9 cellular contexts compared by ENCODE assay signal in the genomic region with DNA sequence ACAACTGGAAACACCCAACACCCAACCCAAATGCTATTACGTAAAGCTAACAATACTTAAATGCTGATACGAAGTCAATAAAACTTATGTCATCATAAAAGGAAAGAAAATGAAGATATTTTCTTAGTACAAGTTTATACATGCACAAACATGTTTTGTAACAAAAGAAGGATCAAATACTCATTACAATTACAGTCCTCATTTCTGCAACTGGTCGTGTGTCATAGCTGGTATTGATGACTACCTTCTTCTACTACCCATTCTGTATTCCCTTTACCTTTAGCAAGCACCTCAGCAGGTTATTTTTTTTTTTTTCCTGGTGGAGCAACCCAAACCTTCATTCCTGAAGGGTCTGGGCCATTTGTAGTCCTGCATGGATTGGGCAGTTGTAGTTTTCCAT.
"Had no signal": no experiment of that assay in that cellular context is flagged by ENCODE, and none has a peak within 500 bp of the region (broad histone marks: within the 10 kb centered on the region; RNA-seq: fewer than 3 reads in every experiment).

No MANE protein-coding gene starts in this region.

- H2AFZ ChIP-seq: GM23248 had no signal

- H3K27ac ChIP-seq: GM23248, HL-60 had no signal

- FAIRE-seq: K562 had no signal

- ATAC-seq: HCT116, K562 had no signal

- H3K36me3 ChIP-seq: HAP-1 had no signal

- H3K9me3 ChIP-seq: HAP-1 had no signal

- H3K9ac ChIP-seq: GM23248 had no signal

- DNase-seq: GM23248, GOT3, H7, HFFc6, IMR-90 had no signal

- H3K4me3 ChIP-seq: GM23248, HAP-1, K562 had no signal
